In the genomic region with DNA sequence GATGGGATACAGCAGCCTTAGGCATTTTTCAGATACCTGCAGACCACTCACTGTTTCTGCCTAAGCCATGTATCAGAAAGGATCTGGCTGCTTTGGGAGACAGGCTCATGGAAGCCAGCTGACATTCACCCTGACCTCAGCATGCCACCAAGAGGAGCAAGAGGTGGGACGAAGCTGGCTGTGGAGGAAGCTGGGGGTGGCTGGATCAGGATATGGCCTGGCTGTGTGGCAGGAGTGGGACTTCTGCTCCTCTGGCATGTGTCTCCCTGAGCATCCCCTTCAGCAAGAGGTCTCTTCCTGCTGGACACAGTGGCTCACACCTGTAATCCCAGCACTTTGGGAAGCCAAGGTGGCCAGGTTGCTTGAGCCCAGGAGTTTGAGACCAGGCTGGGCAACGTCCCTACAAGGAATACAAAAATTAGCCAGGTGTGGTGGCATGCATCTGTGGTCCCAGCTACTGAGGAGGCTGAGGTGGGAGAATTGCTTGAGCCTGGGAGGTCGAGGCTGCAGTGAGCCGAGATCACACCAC, we compare ENCODE assay signal across 34 cellular contexts. TPM values are rescaled to one million over a fixed set of nuclear protein-coding genes. Genes with fewer than 3 reads are reported as not detected.
"Had no signal": no experiment of that assay in that cellular context is flagged by ENCODE, and none has a peak within 500 bp of the region (broad histone marks: within the 10 kb centered on the region; RNA-seq: fewer than 3 reads in every experiment).

No MANE protein-coding gene starts in this region.

- H3K27me3 ChIP-seq: adrenal gland, body of pancreas, gastrocnemius medialis, heart left ventricle had no signal

- H3K36me3 ChIP-seq: adrenal gland had no signal

- H3K4me3 ChIP-seq: adrenal gland, body of pancreas, esophagus muscularis mucosa, gastrocnemius medialis, heart left ventricle had no signal

- H3K27ac ChIP-seq: adrenal gland, esophagus muscularis mucosa, foreskin keratinocyte, gastrocnemius medialis, VCaP had no signal

- DNase-seq: activated CD4-positive, alpha-beta memory T cell treated with anti-CD3 and anti-CD28 coated beads, Interleukin-2, amount 10 ng/mL, durations not matched to agents 7 days and 5 days; activated CD4-positive, alpha-beta T cell treated with anti-CD3 and anti-CD28 coated beads for 1 hour; activated CD4-positive, alpha-beta T cell treated with anti-CD3 and anti-CD28 coated beads for 4 hours; activated CD4-positive, alpha-beta T cell treated with anti-CD3 and anti-CD28 coated beads, Interleukin-2, amount 10 ng/mL, durations not matched to agents 7 days and 5 days; activated CD4-positive, alpha-beta T cell treated with anti-CD3 and anti-CD28 coated beads, Interleukin-2, amount 50 U/mL, for 4 hours; activated CD8-positive, alpha-beta memory T cell treated with anti-CD3 and anti-CD28 coated beads, Interleukin-2, amount 10 ng/mL, durations not matched to agents 7 days and 5 days; activated CD8-positive, alpha-beta memory T cell treated with anti-CD3 and anti-CD28 coated beads, Interleukin-2, amount 50 U/mL, for 4 hours; activated effector memory CD4-positive, alpha-beta T cell treated with anti-CD3 and anti-CD28 coated beads, Interleukin-2, amount 50 U/mL, for 16 hours; activated naive CD4-positive, alpha-beta T cell treated with anti-CD3 and anti-CD28 coated beads for 36 hours; activated naive CD8-positive, alpha-beta T cell treated with anti-CD3 and anti-CD28 coated beads for 36 hours; activated naive CD8-positive, alpha-beta T cell treated with anti-CD3 and anti-CD28 coated beads, Interleukin-2, amount 50 U/mL, for 24 hours; activated T-cell treated with anti-CD3 and anti-CD28 coated beads, Interleukin-2, amount 50 U/mL, for 1 hour; activated T-cell treated with anti-CD3 and anti-CD28 coated beads, Interleukin-2, amount 50 U/mL, for 48 hours; adrenal gland; aorta; body of pancreas; cortex of kidney; dermis blood vessel endothelial cell; effector CD4-positive, alpha-beta T cell; effector memory CD8-positive, alpha-beta T cell; erythroblast; foreskin keratinocyte; gastrocnemius medialis; glutamatergic neuron; heart left ventricle; T-helper 2 cell had no signal

- ATAC-seq: activated CD8-positive, alpha-beta memory T cell treated with anti-CD3 and anti-CD28 coated beads, Interleukin-2, amount 10 ng/mL, durations not matched to agents 7 days and 5 days; activated naive CD8-positive, alpha-beta T cell treated with anti-CD3 and anti-CD28 coated beads, Interleukin-2, amount 50 U/mL, for 24 hours; effector memory CD8-positive, alpha-beta T cell; WTC11 had no signal

- FAIRE-seq: colon had no signal

- H3K9me3 ChIP-seq: adrenal gland, body of pancreas, esophagus muscularis mucosa, gastrocnemius medialis, heart left ventricle had no signal

- H3K4me1 ChIP-seq: adrenal gland, body of pancreas, foreskin keratinocyte had no signal

RNA-seq across cellular contexts. Expression of a gene that starts 0.9 kb away (rescaled TPM):
- total RNA-seq: activated CD4-positive, alpha-beta memory T cell treated with anti-CD3 and anti-CD28 coated beads, Interleukin-2, amount 10 ng/mL, durations not matched to agents 7 days and 5 days; activated CD4-positive, alpha-beta T cell treated with anti-CD3 and anti-CD28 coated beads, Interleukin-2, amount 10 ng/mL, durations not matched to agents 7 days and 5 days; activated CD8-positive, alpha-beta memory T cell treated with anti-CD3 and anti-CD28 coated beads for 36 hours; activated CD8-positive, alpha-beta memory T cell treated with anti-CD3 and anti-CD28 coated beads, Interleukin-2, amount 10 ng/mL, durations not matched to agents 7 days and 5 days; activated naive CD4-positive, alpha-beta T cell treated with anti-CD3 and anti-CD28 coated beads for 36 hours; activated naive CD8-positive, alpha-beta T cell treated with anti-CD3 and anti-CD28 coated beads for 36 hours; activated T-helper 1 cell treated with anti-CD3 and anti-CD28 coated beads, Interleukin-12 subunit alpha, Interleukin-12 subunit beta, Interleukin-2, Interleukin-4 antibody, amounts not matched to agents 30 ng/mL and 10 ng/mL and 1 ng/mL, durations not matched to agents 14 hours and 24 hours and 36 hours; activated T-helper 2 cell treated with anti-CD3 and anti-CD28 coated beads, Interferon-gamma antibody, Interleukin-2, Interleukin-4, amounts not matched to agents 10 μg/mL and 5 μg/mL and 100 μg/mL, durations not matched to agents 14 hours and 24 hours and 36 hours; adrenal gland; aorta; body of pancreas; chondrocyte; dermis blood vessel endothelial cell; esophagus muscularis mucosa; foreskin keratinocyte; gastrocnemius medialis; heart left ventricle; WTC11 had no signal
- polyA plus RNA-seq: adrenal gland, aorta, foreskin keratinocyte, heart left ventricle had no signal

RNA-seq across cellular contexts. Expression of a gene that starts 19.7 kb away (rescaled TPM):
- total RNA-seq: activated CD4-positive, alpha-beta memory T cell treated with anti-CD3 and anti-CD28 coated beads, Interleukin-2, amount 10 ng/mL, durations not matched to agents 7 days and 5 days; activated CD4-positive, alpha-beta T cell treated with anti-CD3 and anti-CD28 coated beads, Interleukin-2, amount 10 ng/mL, durations not matched to agents 7 days and 5 days; activated CD8-positive, alpha-beta memory T cell treated with anti-CD3 and anti-CD28 coated beads for 36 hours; activated CD8-positive, alpha-beta memory T cell treated with anti-CD3 and anti-CD28 coated beads, Interleukin-2, amount 10 ng/mL, durations not matched to agents 7 days and 5 days; activated naive CD4-positive, alpha-beta T cell treated with anti-CD3 and anti-CD28 coated beads for 36 hours; activated T-helper 1 cell treated with anti-CD3 and anti-CD28 coated beads, Interleukin-12 subunit alpha, Interleukin-12 subunit beta, Interleukin-2, Interleukin-4 antibody, amounts not matched to agents 30 ng/mL and 10 ng/mL and 1 ng/mL, durations not matched to agents 14 hours and 24 hours and 36 hours; activated T-helper 2 cell treated with anti-CD3 and anti-CD28 coated beads, Interferon-gamma antibody, Interleukin-2, Interleukin-4, amounts not matched to agents 10 μg/mL and 5 μg/mL and 100 μg/mL, durations not matched to agents 14 hours and 24 hours and 36 hours; adrenal gland; aorta; body of pancreas; chondrocyte; dermis blood vessel endothelial cell; gastrocnemius medialis; heart left ventricle had no signal
- polyA plus RNA-seq: aorta had no signal
